1 cellular context compared by ENCODE assay signal in the genomic region with DNA sequence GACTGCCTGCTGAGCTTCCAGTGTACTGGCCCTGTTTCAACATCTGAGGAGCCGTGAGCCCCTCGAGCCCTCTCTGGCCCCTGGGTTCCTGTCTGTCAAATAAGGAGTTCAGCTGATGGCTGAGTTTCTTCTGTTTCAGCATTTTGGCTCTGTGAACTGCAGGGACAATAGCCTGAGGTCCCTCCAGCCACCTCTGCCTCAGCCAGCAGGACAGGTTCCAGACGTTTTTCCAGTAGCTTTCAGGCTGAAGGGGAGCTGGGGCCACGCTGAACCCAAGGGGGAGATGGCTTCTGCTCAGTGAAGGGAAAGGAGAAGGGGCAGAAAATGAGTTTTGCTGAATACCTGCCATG.
TF ChIP-seq lines count a peak whose summit lies in the region.

No MANE protein-coding gene starts in this region.

TF ChIP-seq in GM12878, 131 proteins besides CTCF, POLR2A, EP300 and RAD21:
- TF ChIP-seq, protein P1, sequence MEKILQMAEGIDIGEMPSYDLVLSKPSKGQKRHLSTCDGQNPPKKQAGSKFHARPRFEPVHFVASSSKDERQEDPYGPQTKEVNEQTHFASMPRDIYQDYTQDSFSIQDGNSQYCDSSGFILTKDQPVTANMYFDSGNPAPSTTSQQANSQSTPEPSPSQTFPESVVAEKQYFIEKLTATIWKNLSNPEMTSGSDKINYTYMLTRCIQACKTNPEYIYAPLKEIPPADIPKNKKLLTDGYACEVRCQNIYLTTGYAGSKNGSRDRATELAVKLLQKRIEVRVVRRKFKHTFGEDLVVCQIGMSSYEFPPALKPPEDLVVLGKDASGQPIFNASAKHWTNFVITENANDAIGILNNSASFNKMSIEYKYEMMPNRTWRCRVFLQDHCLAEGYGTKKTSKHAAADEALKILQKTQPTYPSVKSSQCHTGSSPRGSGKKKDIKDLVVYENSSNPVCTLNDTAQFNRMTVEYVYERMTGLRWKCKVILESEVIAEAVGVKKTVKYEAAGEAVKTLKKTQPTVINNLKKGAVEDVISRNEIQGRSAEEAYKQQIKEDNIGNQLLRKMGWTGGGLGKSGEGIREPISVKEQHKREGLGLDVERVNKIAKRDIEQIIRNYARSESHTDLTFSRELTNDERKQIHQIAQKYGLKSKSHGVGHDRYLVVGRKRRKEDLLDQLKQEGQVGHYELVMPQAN (conservative IDR thresholded peaks at IDR 0.05) = no peak
- TF ChIP-seq SP1 (IDR thresholded peaks at IDR 0.05; ENCODE audit: low read depth, low read length) (no peak), ASH2L (IDR thresholded peaks at IDR 0.05; ENCODE audit: borderline replicate concordance, low read depth) (no peak), STAT1 (conservative IDR thresholded peaks at IDR 0.05) (no peak)
- TF ChIP-seq, protein P2, sequence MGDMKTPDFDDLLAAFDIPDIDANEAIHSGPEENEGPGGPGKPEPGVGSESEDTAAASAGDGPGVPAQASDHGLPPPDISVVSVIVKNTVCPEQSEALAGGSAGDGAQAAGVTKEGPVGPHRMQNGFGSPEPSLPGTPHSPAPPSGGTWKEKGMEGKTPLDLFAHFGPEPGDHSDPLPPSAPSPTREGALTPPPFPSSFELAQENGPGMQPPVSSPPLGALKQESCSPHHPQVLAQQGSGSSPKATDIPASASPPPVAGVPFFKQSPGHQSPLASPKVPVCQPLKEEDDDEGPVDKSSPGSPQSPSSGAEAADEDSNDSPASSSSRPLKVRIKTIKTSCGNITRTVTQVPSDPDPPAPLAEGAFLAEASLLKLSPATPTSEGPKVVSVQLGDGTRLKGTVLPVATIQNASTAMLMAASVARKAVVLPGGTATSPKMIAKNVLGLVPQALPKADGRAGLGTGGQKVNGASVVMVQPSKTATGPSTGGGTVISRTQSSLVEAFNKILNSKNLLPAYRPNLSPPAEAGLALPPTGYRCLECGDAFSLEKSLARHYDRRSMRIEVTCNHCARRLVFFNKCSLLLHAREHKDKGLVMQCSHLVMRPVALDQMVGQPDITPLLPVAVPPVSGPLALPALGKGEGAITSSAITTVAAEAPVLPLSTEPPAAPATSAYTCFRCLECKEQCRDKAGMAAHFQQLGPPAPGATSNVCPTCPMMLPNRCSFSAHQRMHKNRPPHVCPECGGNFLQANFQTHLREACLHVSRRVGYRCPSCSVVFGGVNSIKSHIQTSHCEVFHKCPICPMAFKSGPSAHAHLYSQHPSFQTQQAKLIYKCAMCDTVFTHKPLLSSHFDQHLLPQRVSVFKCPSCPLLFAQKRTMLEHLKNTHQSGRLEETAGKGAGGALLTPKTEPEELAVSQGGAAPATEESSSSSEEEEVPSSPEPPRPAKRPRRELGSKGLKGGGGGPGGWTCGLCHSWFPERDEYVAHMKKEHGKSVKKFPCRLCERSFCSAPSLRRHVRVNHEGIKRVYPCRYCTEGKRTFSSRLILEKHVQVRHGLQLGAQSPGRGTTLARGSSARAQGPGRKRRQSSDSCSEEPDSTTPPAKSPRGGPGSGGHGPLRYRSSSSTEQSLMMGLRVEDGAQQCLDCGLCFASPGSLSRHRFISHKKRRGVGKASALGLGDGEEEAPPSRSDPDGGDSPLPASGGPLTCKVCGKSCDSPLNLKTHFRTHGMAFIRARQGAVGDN (IDR thresholded peaks at IDR 0.05) = no peak
